In genomic region chr1:65001238-65001792, GRCh38 we compare ENCODE assay signal across 8 cellular contexts. TPM values are rescaled to one million over a fixed set of nuclear protein-coding genes. Genes with fewer than 3 reads are reported as not detected.
DNase-seq lines count a peak whose midpoint lies in the region; ATAC-seq, FAIRE-seq and TF ChIP-seq lines count a peak whose summit lies in the region.

No MANE protein-coding gene starts in this region.

- FAIRE-seq in GM19239 (lab: Jason Lieb, UNC), result no peak

- H2BK12ac ChIP-seq in mesenchymal stem cell (ENCODE audit: low read length in 2 of 2), result peak overlapping the region; percentile 11 to 49

- no peak overlapping the region for H3K27ac ChIP-seq in mesenchymal stem cell (ENCODE audit: low read length, poor library complexity, severe bottlenecking)

- no peak overlapping the region for H2BK5ac ChIP-seq in mesenchymal stem cell (ENCODE audit: low read depth, low read length, poor library complexity, severe bottlenecking)

- peaks cover 0 to 3% of the 10 kb centered on the region in 2 experiments for H3K36me3 ChIP-seq in mesenchymal stem cell (ENCODE audit: control insufficient read depth in 1 of 2, insufficient read depth in 2 of 2, low read depth in 1 of 2, low read length in 2 of 2)

- no peak for ATAC-seq in HG03159 (IDR thresholded peaks at IDR 0.05; ENCODE audit: unreplicated experiment)

- H3K14ac ChIP-seq in mesenchymal stem cell (ENCODE audit: low read length in 2 of 2), result no peak overlapping the region

- DNase-seq in GM12865 (ENCODE audit: low read depth), result peak; percentile 30
- peak; percentile 59 to 73 for DNase-seq in activated CD4-positive, alpha-beta T cell treated with anti-CD3 and anti-CD28 coated beads for 24 hours (ENCODE audit: low read depth in 2 of 2)
- peak; percentile 69 for DNase-seq in choroid plexus epithelial cell (ENCODE audit: low read depth)
- peak; percentile 70 for DNase-seq in mesenchymal stem cell
- DNase-seq in stimulated activated CD8-positive, alpha-beta memory T cell treated with anti-CD3 and anti-CD28 coated beads, Interleukin-4, amount 100 ng/mL, for 4 hours (ENCODE audit: low read depth in 2 of 2, low spot score in 1 of 2), result peak; percentile 60 to 75
- no peak for DNase-seq in OCI-M1 (lab: John Stamatoyannopoulos, UW)
- DNase-seq in GM19239 (ENCODE audit: insufficient read length, low spot score), result no peak

- peak overlapping the region; percentile 95 for H3K9ac ChIP-seq in mesenchymal stem cell (ENCODE audit: low read length)

- H2BK15ac ChIP-seq in mesenchymal stem cell (ENCODE audit: low read depth, poor library complexity, severe bottlenecking), result peak overlapping the region; percentile 70

- H3K27me3 ChIP-seq in mesenchymal stem cell (ENCODE audit: control insufficient read depth in 1 of 2, insufficient read depth in 1 of 2, low read length in 2 of 2), result no peaks in the 10 kb centered on the region

- peak overlapping the region; percentile 92 for H4K8ac ChIP-seq in mesenchymal stem cell (ENCODE audit: low read length)

- no peak overlapping the region for H2BK120ac ChIP-seq in mesenchymal stem cell (ENCODE audit: low read depth, low read length)

- H2AFZ ChIP-seq in mesenchymal stem cell (ENCODE audit: low read depth, low read length), result peak overlapping the region; percentile 60

- H3K79me1 ChIP-seq in mesenchymal stem cell (replicated peaks; ENCODE audit: low read length, poor library complexity, severe bottlenecking), result no peaks in the 10 kb centered on the region

- TF ChIP-seq CTCF in GM12865 (IDR thresholded peaks at IDR 0.05; ENCODE audit: insufficient read depth, low read depth, low read length, missing control alignments) (no peak), choroid plexus epithelial cell (conservative IDR thresholded peaks at IDR 0.05; ENCODE audit: low read depth, low read length) (peak; percentile 26)

- H3K23ac ChIP-seq in mesenchymal stem cell (ENCODE audit: low read length in 2 of 2), result no peak overlapping the region

- peak overlapping the region; percentile 70 for H3K4me2 ChIP-seq in mesenchymal stem cell (ENCODE audit: low read length, poor library complexity, severe bottlenecking)

- H2AK5ac ChIP-seq in mesenchymal stem cell (ENCODE audit: low read length, severe bottlenecking), result peak overlapping the region; percentile 15

- H4K91ac ChIP-seq in mesenchymal stem cell (ENCODE audit: low read length), result peak overlapping the region; percentile 46

- peaks cover 10% of the 10 kb centered on the region for H3K4me1 ChIP-seq in mesenchymal stem cell (ENCODE audit: control insufficient read depth, insufficient read depth, low read depth, low read length)

- no peaks in the 10 kb centered on the region for H3K9me3 ChIP-seq in mesenchymal stem cell (ENCODE audit: control insufficient read depth, low read length)

- H3K18ac ChIP-seq in mesenchymal stem cell (ENCODE audit: low read depth in 1 of 2, low read length in 2 of 2), result peak overlapping the region; percentile 83 to 88

- 19% methylated on average over 18 of the region's 18 CpGs for WGBS in mesenchymal stem cell

- H3K4ac ChIP-seq in mesenchymal stem cell (ENCODE audit: low read depth in 1 of 2, low read length in 2 of 2), result peak overlapping the region; percentile 18 to 54

- H3K4me3 ChIP-seq in GM12865 (ENCODE audit: low read depth, low read length) (no peak overlapping the region), choroid plexus epithelial cell (ENCODE audit: low read depth, low read length) (peak overlapping the region; percentile 38), mesenchymal stem cell (ENCODE audit: insufficient read depth in 1 of 2, low read depth in 1 of 2, low read length in 2 of 2) (peak overlapping the region; percentile 25 to 73)

RNA-seq across cellular contexts. Expression of gene JAK1, which starts 35.0 kb away (rescaled TPM):
- polyA plus RNA-seq in mesenchymal stem cell (2013, experiment 1 of 2), result 69.2 TPM
- polyA plus RNA-seq in mesenchymal stem cell (2013, experiment 2 of 2), result 68.5 TPM

Comparison
In these comparisons a context has a peak if more than half of its experiments do, and no peak if none do; other contexts are left out.
1. DNase-seq: peak in GM12865 (single experiment), activated CD4-positive, alpha-beta T cell treated with anti-CD3 and anti-CD28 coated beads for 24 hours (2 of 2), choroid plexus epithelial cell (single experiment), mesenchymal stem cell (single experiment) and stimulated activated CD8-positive, alpha-beta memory T cell treated with anti-CD3 and anti-CD28 coated beads, Interleukin-4, amount 100 ng/mL, for 4 hours (2 of 2); none in OCI-M1 (single experiment) and GM19239 (single experiment).